In the genomic region with DNA sequence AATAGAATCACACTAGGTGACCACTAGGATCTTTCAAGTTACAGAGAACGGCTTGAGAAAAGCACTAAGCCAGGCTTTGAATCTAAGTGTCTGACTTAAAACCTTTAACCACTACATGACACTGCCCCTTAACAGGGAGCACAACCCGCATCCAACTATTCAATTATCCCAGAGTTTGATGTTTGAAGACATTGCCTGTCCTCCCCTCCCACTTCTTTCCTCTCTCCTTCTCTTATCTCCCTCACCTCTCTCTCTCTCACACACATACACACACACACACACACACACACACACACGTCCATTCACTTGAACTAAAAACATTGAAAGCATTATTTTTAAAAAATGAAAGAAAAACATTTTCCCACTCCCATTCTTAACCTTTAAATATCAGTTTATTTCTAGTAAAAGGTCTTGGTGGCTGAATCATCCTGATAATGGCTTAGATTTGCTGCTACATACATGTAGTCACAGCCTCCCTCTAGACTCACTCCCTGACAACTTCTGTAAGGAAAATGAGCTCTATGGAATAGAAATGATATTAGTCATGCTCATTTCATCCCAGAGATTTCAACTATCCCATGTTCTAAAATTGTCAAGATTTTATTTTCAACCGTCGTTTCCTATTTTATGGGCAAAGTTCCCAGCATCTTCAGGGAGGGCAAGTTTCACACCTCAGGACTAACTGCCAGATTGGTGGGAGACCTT, we compare ENCODE assay signal across 1 cellular context.
TF ChIP-seq lines count a peak whose summit lies in the region.

No MANE protein-coding gene starts in this region.

TF ChIP-seq in K562, 482 proteins besides CTCF, POLR2A, EP300 and RAD21 (continued from another document and continues in another):
- TF ChIP-seq SMARCE1 (IDR thresholded peaks at IDR 0.05) (peak; percentile 56; the same call in 1 of the 2 replicates), YY1 (IDR thresholded peaks at IDR 0.05; ENCODE audit: borderline replicate concordance in 1 of 3, control insufficient read depth in 1 of 3, extremely low read depth in 1 of 3, insufficient read depth in 3 of 3, insufficient read length in 1 of 3, insufficient replicate concordance in 2 of 3, low read depth in 1 of 3, low read length in 2 of 3) (no peak), RB1 (IDR thresholded peaks at IDR 0.05; ENCODE audit: low read depth) (no peak), ZNF644 (tag; IDR thresholded peaks at IDR 0.05; ENCODE audit: low read depth) (no peak), CSDE1 (IDR thresholded peaks at IDR 0.05) (no peak), IRF2 (CRISPR knock-in tag; IDR thresholded peaks at IDR 0.05) (no peak), ZNF436 (CRISPR knock-in tag; IDR thresholded peaks at IDR 0.05) (no peak), BRD9 (IDR thresholded peaks at IDR 0.05; ENCODE audit: low read depth, partially characterized antibody) (no peak), RBM22 (IDR thresholded peaks at IDR 0.05; ENCODE audit: low read depth, low read length, poor library complexity, severe bottlenecking) (no peak), CHD2 (IDR thresholded peaks at IDR 0.05; ENCODE audit: low read depth, low read length) (no peak), ZNF232 (CRISPR knock-in tag; IDR thresholded peaks at IDR 0.05) (no peak), RBM25 (IDR thresholded peaks at IDR 0.05; ENCODE audit: low read depth, low read length, severe bottlenecking) (no peak), MTA1 (IDR thresholded peaks at IDR 0.05; ENCODE audit: borderline replicate concordance) (0 out of 2 replicates have a peak, but pooled peaks have one; percentile 29), ZNF785 (CRISPR knock-in tag; IDR thresholded peaks at IDR 0.05) (no peak), NR1H2 (CRISPR knock-in tag; IDR thresholded peaks at IDR 0.05) (no peak), ZNF146 (CRISPR knock-in tag; IDR thresholded peaks at IDR 0.05; ENCODE audit: unreplicated experiment) (no peak), ZNF695 (CRISPR knock-in tag; IDR thresholded peaks at IDR 0.05) (no peak), PHB2 (IDR thresholded peaks at IDR 0.05; ENCODE audit: low read depth) (no peak), MCM2 (IDR thresholded peaks at IDR 0.05; ENCODE audit: low read depth) (no peak), GABPB1 (CRISPR knock-in tag; IDR thresholded peaks at IDR 0.05) (no peak), ZKSCAN1 (IDR thresholded peaks at IDR 0.05; ENCODE audit: low read depth, low read length) (no peak), RBM14 (IDR thresholded peaks at IDR 0.05; ENCODE audit: borderline replicate concordance, insufficient read depth, low read depth, low read length) (no peak), MCM3 (IDR thresholded peaks at IDR 0.05) (peak; percentile 58; the same call in 1 of the 2 replicates), GABPA (tag; conservative IDR thresholded peaks at IDR 0.05; ENCODE audit: low read depth) (no peak), SMARCA4 (IDR thresholded peaks at IDR 0.05) (peak; percentile 52; the same call in 1 of the 2 replicates), ZZZ3 (IDR thresholded peaks at IDR 0.05) (no peak), HIVEP1 (CRISPR knock-in tag; IDR thresholded peaks at IDR 0.05) (no peak), ZNF766 (CRISPR knock-in tag; conservative IDR thresholded peaks at IDR 0.05) (no peak), NCOR1 (IDR thresholded peaks at IDR 0.05) (no peak), KDM4B (IDR thresholded peaks at IDR 0.05; ENCODE audit: borderline replicate concordance in 2 of 2, low read depth in 1 of 2) (no peak), BRCA1 (IDR thresholded peaks at IDR 0.05) (no peak), BRCA1 (CRISPR knock-in tag; IDR thresholded peaks at IDR 0.05) (no peak), FOXJ2 (tag; IDR thresholded peaks at IDR 0.05) (no peak)
- TF ChIP-seq, protein P1, sequence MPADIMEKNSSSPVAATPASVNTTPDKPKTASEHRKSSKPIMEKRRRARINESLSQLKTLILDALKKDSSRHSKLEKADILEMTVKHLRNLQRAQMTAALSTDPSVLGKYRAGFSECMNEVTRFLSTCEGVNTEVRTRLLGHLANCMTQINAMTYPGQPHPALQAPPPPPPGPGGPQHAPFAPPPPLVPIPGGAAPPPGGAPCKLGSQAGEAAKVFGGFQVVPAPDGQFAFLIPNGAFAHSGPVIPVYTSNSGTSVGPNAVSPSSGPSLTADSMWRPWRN (IDR thresholded peaks at IDR 0.05; ENCODE audit: low read depth), result no peak
- TF ChIP-seq, protein P2, sequence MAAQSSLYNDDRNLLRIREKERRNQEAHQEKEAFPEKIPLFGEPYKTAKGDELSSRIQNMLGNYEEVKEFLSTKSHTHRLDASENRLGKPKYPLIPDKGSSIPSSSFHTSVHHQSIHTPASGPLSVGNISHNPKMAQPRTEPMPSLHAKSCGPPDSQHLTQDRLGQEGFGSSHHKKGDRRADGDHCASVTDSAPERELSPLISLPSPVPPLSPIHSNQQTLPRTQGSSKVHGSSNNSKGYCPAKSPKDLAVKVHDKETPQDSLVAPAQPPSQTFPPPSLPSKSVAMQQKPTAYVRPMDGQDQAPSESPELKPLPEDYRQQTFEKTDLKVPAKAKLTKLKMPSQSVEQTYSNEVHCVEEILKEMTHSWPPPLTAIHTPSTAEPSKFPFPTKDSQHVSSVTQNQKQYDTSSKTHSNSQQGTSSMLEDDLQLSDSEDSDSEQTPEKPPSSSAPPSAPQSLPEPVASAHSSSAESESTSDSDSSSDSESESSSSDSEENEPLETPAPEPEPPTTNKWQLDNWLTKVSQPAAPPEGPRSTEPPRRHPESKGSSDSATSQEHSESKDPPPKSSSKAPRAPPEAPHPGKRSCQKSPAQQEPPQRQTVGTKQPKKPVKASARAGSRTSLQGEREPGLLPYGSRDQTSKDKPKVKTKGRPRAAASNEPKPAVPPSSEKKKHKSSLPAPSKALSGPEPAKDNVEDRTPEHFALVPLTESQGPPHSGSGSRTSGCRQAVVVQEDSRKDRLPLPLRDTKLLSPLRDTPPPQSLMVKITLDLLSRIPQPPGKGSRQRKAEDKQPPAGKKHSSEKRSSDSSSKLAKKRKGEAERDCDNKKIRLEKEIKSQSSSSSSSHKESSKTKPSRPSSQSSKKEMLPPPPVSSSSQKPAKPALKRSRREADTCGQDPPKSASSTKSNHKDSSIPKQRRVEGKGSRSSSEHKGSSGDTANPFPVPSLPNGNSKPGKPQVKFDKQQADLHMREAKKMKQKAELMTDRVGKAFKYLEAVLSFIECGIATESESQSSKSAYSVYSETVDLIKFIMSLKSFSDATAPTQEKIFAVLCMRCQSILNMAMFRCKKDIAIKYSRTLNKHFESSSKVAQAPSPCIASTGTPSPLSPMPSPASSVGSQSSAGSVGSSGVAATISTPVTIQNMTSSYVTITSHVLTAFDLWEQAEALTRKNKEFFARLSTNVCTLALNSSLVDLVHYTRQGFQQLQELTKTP (IDR thresholded peaks at IDR 0.05; ENCODE audit: low read depth in 1 of 2, partially characterized antibody in 2 of 2), result no peak
- TF ChIP-seq, protein P3, sequence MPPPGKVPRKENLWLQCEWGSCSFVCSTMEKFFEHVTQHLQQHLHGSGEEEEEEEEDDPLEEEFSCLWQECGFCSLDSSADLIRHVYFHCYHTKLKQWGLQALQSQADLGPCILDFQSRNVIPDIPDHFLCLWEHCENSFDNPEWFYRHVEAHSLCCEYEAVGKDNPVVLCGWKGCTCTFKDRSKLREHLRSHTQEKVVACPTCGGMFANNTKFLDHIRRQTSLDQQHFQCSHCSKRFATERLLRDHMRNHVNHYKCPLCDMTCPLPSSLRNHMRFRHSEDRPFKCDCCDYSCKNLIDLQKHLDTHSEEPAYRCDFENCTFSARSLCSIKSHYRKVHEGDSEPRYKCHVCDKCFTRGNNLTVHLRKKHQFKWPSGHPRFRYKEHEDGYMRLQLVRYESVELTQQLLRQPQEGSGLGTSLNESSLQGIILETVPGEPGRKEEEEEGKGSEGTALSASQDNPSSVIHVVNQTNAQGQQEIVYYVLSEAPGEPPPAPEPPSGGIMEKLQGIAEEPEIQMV (tag; conservative IDR thresholded peaks at IDR 0.05; ENCODE audit: low read depth), result no peak
- TF ChIP-seq, protein P4, sequence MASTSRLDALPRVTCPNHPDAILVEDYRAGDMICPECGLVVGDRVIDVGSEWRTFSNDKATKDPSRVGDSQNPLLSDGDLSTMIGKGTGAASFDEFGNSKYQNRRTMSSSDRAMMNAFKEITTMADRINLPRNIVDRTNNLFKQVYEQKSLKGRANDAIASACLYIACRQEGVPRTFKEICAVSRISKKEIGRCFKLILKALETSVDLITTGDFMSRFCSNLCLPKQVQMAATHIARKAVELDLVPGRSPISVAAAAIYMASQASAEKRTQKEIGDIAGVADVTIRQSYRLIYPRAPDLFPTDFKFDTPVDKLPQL (IDR thresholded peaks at IDR 0.05; ENCODE audit: extremely low read depth, insufficient read length), result no peak
- TF ChIP-seq, protein P5, sequence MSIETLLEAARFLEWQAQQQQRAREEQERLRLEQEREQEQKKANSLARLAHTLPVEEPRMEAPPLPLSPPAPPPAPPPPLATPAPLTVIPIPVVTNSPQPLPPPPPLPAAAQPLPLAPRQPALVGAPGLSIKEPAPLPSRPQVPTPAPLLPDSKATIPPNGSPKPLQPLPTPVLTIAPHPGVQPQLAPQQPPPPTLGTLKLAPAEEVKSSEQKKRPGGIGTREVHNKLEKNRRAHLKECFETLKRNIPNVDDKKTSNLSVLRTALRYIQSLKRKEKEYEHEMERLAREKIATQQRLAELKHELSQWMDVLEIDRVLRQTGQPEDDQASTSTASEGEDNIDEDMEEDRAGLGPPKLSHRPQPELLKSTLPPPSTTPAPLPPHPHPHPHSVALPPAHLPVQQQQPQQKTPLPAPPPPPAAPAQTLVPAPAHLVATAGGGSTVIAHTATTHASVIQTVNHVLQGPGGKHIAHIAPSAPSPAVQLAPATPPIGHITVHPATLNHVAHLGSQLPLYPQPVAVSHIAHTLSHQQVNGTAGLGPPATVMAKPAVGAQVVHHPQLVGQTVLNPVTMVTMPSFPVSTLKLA (conservative IDR thresholded peaks at IDR 0.05), result no peak
- TF ChIP-seq, protein P6, sequence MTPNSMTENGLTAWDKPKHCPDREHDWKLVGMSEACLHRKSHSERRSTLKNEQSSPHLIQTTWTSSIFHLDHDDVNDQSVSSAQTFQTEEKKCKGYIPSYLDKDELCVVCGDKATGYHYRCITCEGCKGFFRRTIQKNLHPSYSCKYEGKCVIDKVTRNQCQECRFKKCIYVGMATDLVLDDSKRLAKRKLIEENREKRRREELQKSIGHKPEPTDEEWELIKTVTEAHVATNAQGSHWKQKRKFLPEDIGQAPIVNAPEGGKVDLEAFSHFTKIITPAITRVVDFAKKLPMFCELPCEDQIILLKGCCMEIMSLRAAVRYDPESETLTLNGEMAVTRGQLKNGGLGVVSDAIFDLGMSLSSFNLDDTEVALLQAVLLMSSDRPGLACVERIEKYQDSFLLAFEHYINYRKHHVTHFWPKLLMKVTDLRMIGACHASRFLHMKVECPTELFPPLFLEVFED (CRISPR knock-in tag; conservative IDR thresholded peaks at IDR 0.05), result no peak
